2 cellular contexts compared by ENCODE assay signal in the genomic region with DNA sequence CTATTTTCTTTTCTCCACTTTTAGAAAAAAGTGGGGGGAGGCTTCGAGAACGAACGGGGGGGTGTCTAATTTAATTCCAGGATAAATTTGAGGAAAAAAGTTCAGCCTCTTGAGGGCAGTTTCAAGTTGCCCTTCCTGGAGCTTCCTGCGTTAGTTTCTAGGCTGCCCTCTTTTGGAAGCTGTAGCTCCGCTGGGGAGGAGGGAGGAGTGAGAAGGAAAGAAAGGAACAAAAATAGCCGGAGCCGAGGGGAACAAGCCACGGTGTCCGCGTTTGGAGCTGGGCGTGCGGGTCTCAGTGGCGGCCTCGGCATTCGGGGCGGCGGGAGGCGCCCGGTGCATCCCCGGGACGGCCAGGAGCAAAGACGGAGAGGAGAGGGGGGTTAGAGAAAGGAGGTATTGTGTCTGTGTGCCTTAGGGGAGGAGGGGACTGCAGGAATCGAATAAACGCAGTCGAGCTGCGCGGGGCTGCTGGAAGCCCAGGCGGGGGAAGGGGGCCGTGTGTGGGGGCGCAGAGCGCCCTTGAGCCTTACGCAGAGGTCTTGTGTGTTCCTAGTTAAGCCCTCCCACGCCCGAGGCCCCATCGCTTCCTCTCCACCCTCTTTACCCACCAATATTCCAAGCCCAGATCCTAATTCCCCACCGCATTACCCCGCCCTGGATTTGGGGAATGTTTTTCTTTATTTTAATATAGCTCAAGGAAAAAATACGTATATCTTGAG.
A peak's percentile ranks its signal among the peaks of the same experiment; 100 is the strongest.
TF ChIP-seq lines count a peak whose summit lies in the region.

No MANE protein-coding gene starts in this region.

TF ChIP-seq in SK-N-SH, 30 proteins besides CTCF, POLR2A, EP300 and RAD21 (continues in another document):
- TF ChIP-seq, protein P1, sequence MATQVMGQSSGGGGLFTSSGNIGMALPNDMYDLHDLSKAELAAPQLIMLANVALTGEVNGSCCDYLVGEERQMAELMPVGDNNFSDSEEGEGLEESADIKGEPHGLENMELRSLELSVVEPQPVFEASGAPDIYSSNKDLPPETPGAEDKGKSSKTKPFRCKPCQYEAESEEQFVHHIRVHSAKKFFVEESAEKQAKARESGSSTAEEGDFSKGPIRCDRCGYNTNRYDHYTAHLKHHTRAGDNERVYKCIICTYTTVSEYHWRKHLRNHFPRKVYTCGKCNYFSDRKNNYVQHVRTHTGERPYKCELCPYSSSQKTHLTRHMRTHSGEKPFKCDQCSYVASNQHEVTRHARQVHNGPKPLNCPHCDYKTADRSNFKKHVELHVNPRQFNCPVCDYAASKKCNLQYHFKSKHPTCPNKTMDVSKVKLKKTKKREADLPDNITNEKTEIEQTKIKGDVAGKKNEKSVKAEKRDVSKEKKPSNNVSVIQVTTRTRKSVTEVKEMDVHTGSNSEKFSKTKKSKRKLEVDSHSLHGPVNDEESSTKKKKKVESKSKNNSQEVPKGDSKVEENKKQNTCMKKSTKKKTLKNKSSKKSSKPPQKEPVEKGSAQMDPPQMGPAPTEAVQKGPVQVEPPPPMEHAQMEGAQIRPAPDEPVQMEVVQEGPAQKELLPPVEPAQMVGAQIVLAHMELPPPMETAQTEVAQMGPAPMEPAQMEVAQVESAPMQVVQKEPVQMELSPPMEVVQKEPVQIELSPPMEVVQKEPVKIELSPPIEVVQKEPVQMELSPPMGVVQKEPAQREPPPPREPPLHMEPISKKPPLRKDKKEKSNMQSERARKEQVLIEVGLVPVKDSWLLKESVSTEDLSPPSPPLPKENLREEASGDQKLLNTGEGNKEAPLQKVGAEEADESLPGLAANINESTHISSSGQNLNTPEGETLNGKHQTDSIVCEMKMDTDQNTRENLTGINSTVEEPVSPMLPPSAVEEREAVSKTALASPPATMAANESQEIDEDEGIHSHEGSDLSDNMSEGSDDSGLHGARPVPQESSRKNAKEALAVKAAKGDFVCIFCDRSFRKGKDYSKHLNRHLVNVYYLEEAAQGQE (IDR thresholded peaks at IDR 0.05; ENCODE audit: low read depth, low read length), result peak; percentile 78
- peak; percentile 88 for TF ChIP-seq TAF1 (IDR thresholded peaks at IDR 0.05; ENCODE audit: borderline replicate concordance, low read depth, low read length)
- peak; percentile 87 for TF ChIP-seq CHD2 (IDR thresholded peaks at IDR 0.05; ENCODE audit: low read length, partially characterized antibody)
- TF ChIP-seq RCOR1 (IDR thresholded peaks at IDR 0.05; ENCODE audit: low read length), result peak; percentile 57; the same call in 1 of the 2 replicates
- TF ChIP-seq NFIC (IDR thresholded peaks at IDR 0.05; ENCODE audit: borderline replicate concordance), result peak; percentile 53
- TF ChIP-seq, protein P2, sequence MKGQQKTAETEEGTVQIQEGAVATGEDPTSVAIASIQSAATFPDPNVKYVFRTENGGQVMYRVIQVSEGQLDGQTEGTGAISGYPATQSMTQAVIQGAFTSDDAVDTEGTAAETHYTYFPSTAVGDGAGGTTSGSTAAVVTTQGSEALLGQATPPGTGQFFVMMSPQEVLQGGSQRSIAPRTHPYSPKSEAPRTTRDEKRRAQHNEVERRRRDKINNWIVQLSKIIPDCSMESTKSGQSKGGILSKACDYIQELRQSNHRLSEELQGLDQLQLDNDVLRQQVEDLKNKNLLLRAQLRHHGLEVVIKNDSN (IDR thresholded peaks at IDR 0.05; ENCODE audit: borderline replicate concordance, low read depth), result peak; percentile 64; the same call in 1 of the 2 replicates
- TF ChIP-seq ELF1 (IDR thresholded peaks at IDR 0.05), result peak; percentile 59; the same call in 1 of the 2 replicates
- TF ChIP-seq NRF1 (IDR thresholded peaks at IDR 0.05; ENCODE audit: low read depth, low read length), result 0 out of 2 replicates have a peak, but pooled peaks have one; percentile 48
- peak; percentile 41 for TF ChIP-seq GABPA (IDR thresholded peaks at IDR 0.05; ENCODE audit: low read depth)
- TF ChIP-seq SMC3 (IDR thresholded peaks at IDR 0.05; ENCODE audit: low read depth, low read length), result no peak
- TF ChIP-seq, protein P3, sequence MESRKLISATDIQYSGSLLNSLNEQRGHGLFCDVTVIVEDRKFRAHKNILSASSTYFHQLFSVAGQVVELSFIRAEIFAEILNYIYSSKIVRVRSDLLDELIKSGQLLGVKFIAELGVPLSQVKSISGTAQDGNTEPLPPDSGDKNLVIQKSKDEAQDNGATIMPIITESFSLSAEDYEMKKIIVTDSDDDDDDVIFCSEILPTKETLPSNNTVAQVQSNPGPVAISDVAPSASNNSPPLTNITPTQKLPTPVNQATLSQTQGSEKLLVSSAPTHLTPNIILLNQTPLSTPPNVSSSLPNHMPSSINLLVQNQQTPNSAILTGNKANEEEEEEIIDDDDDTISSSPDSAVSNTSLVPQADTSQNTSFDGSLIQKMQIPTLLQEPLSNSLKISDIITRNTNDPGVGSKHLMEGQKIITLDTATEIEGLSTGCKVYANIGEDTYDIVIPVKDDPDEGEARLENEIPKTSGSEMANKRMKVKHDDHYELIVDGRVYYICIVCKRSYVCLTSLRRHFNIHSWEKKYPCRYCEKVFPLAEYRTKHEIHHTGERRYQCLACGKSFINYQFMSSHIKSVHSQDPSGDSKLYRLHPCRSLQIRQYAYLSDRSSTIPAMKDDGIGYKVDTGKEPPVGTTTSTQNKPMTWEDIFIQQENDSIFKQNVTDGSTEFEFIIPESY (IDR thresholded peaks at IDR 0.05; ENCODE audit: borderline replicate concordance, low read depth), result peak; percentile 29; the same call in 1 of the 2 replicates
- peak; percentile 30; the same call in 1 of the 2 replicates for TF ChIP-seq SIN3A (IDR thresholded peaks at IDR 0.05; ENCODE audit: borderline replicate concordance, low read depth, low read length)
- TF ChIP-seq MXI1 (IDR thresholded peaks at IDR 0.05; ENCODE audit: low read depth, low read length), result peak; percentile 61
- TF ChIP-seq EZH2phosphoT487 (IDR thresholded peaks at IDR 0.05; ENCODE audit: borderline replicate concordance, low read depth), result no peak
- no peak; the same call in 1 of the 2 replicates for TF ChIP-seq JUND (IDR thresholded peaks at IDR 0.05)
- peak; percentile 64 for TF ChIP-seq TCF12 (IDR thresholded peaks at IDR 0.05)
- TF ChIP-seq MAX (IDR thresholded peaks at IDR 0.05; ENCODE audit: low read depth), result no peak
- TF ChIP-seq USF2 (IDR thresholded peaks at IDR 0.05; ENCODE audit: borderline replicate concordance, low read depth, low read length), result no peak
- peak; percentile 61; the same call in 1 of the 2 replicates for TF ChIP-seq FOXJ3 (CRISPR knock-in tag; IDR thresholded peaks at IDR 0.05)

TF ChIP-seq in H1, 55 proteins besides CTCF, POLR2A, EP300 and RAD21 (continues in another document):
- TF ChIP-seq GABPA (IDR thresholded peaks at IDR 0.05; ENCODE audit: borderline replicate concordance, insufficient read depth, low read length), result 0 out of 2 replicates have a peak, but pooled peaks have one; percentile 38
- no peak for TF ChIP-seq NRF1 (IDR thresholded peaks at IDR 0.05; ENCODE audit: low read depth, low read length)
- no peak for TF ChIP-seq SAP30 (IDR thresholded peaks at IDR 0.05; ENCODE audit: insufficient read depth, insufficient replicate concordance, low read length)
- no peak for TF ChIP-seq FOSL1 (IDR thresholded peaks at IDR 0.05; ENCODE audit: insufficient read depth, low read depth, low read length)
- peak; percentile 75; the same call in 1 of the 2 replicates for TF ChIP-seq EGR1 (IDR thresholded peaks at IDR 0.05; ENCODE audit: borderline replicate concordance, low read depth, low read length)
- TF ChIP-seq YY1 (IDR thresholded peaks at IDR 0.05; ENCODE audit: low read depth, low read length), result peak; percentile 74; the same call in 1 of the 2 replicates
- peak; percentile 56; the same call in 1 of the 2 replicates for TF ChIP-seq TBP (IDR thresholded peaks at IDR 0.05; ENCODE audit: low read depth, low read length)
- TF ChIP-seq SRF (IDR thresholded peaks at IDR 0.05; ENCODE audit: low read depth, low read length), result no peak
- TF ChIP-seq SP1 (IDR thresholded peaks at IDR 0.05; ENCODE audit: low read depth, low read length), result peak; percentile 68
- TF ChIP-seq JUN (IDR thresholded peaks at IDR 0.05; ENCODE audit: low read depth, low read length), result no peak
- TF ChIP-seq EZH2 (IDR thresholded peaks at IDR 0.05; ENCODE audit: low read depth, low read length, severe bottlenecking), result no peak
- TF ChIP-seq GTF2F1 (IDR thresholded peaks at IDR 0.05; ENCODE audit: borderline replicate concordance, low read depth, low read length), result no peak
- TF ChIP-seq NANOG (IDR thresholded peaks at IDR 0.05; ENCODE audit: insufficient read depth, low read depth, low read length, poor library complexity, severe bottlenecking), result no peak
- TF ChIP-seq BRCA1 (IDR thresholded peaks at IDR 0.05; ENCODE audit: low read depth, low read length), result no peak
- TF ChIP-seq HDAC2 (IDR thresholded peaks at IDR 0.05; ENCODE audit: borderline replicate concordance in 1 of 2, low read depth in 2 of 2, low read length in 2 of 2), result no peak
- TF ChIP-seq BACH1 (IDR thresholded peaks at IDR 0.05; ENCODE audit: low read length), result no peak
- TF ChIP-seq BCL11A (IDR thresholded peaks at IDR 0.05; ENCODE audit: low read depth in 2 of 2, low read length in 2 of 2), result no peak
- TF ChIP-seq CEBPB (IDR thresholded peaks at IDR 0.05; ENCODE audit: low read depth, low read length), result no peak
- TF ChIP-seq CHD1 (IDR thresholded peaks at IDR 0.05; ENCODE audit: low read depth, low read length), result no peak
- TF ChIP-seq SIN3A (conservative IDR thresholded peaks at IDR 0.05 in 1 of 2, IDR thresholded peaks at IDR 0.05 in 1 of 2; ENCODE audit: low read depth in 1 of 2, low read length in 2 of 2), result peak in 1 of 2 experiments; percentile 53; a peak in 1 of 4 replicates
- TF ChIP-seq ATF2 (IDR thresholded peaks at IDR 0.05; ENCODE audit: low read length), result no peak; the same call in 1 of the 2 replicates
- no peak for TF ChIP-seq CTBP2 (IDR thresholded peaks at IDR 0.05; ENCODE audit: borderline replicate concordance, insufficient read depth, insufficient read length, low read length)
- no peak for TF ChIP-seq TEAD4 (IDR thresholded peaks at IDR 0.05; ENCODE audit: low read depth, low read length)
- TF ChIP-seq CBX8 (IDR thresholded peaks at IDR 0.05; ENCODE audit: borderline replicate concordance, low read depth, low read length), result no peak
- TF ChIP-seq CBX5 (IDR thresholded peaks at IDR 0.05; ENCODE audit: low read depth, low read length), result no peak
- peak; percentile 57; the same call in 1 of the 2 replicates for TF ChIP-seq POLR2AphosphoS5 (IDR thresholded peaks at IDR 0.05; ENCODE audit: low read depth, low read length)
- TF ChIP-seq RXRA (IDR thresholded peaks at IDR 0.05; ENCODE audit: insufficient read depth, low read depth, low read length), result no peak
- TF ChIP-seq TAF7 (optimal IDR thresholded peaks at IDR 0.05; ENCODE audit: borderline replicate concordance, low read depth, low read length), result peak; percentile 76
- no peak for TF ChIP-seq RNF2 (IDR thresholded peaks at IDR 0.05; ENCODE audit: borderline replicate concordance, low read depth, low read length, missing control alignments, poor library complexity, severe bottlenecking)
- TF ChIP-seq TAF1 (IDR thresholded peaks at IDR 0.05; ENCODE audit: low read depth, low read length), result peak; percentile 70
- no peak for TF ChIP-seq SIRT6 (IDR thresholded peaks at IDR 0.05; ENCODE audit: low read length)
- 0 out of 2 replicates have a peak, but pooled peaks have one; percentile 29 for TF ChIP-seq KDM1A (IDR thresholded peaks at IDR 0.05; ENCODE audit: borderline replicate concordance, low read length)
- peak; percentile 98 for TF ChIP-seq SP4 (IDR thresholded peaks at IDR 0.05; ENCODE audit: low read length)
- TF ChIP-seq TCF12 (IDR thresholded peaks at IDR 0.05; ENCODE audit: low read depth, low read length), result no peak
- no peak for TF ChIP-seq SUZ12 (IDR thresholded peaks at IDR 0.05; ENCODE audit: low read length)
- TF ChIP-seq ASH2L (IDR thresholded peaks at IDR 0.05; ENCODE audit: low read length), result no peak
- no peak for TF ChIP-seq POU5F1 (IDR thresholded peaks at IDR 0.05; ENCODE audit: low read depth, low read length)
- TF ChIP-seq HDAC6 (IDR thresholded peaks at IDR 0.05; ENCODE audit: low read depth, low read length), result no peak
- 0 out of 2 replicates have a peak, but pooled peaks have one; percentile 17 for TF ChIP-seq PHF8 (conservative IDR thresholded peaks at IDR 0.05; ENCODE audit: low read depth, low read length)
- no peak for TF ChIP-seq RFX5 (IDR thresholded peaks at IDR 0.05; ENCODE audit: borderline replicate concordance, low read depth, low read length)
- no peak; the same call in 1 of the 2 replicates for TF ChIP-seq MAFK (IDR thresholded peaks at IDR 0.05; ENCODE audit: low read depth, low read length)
- no peak for TF ChIP-seq USF2 (IDR thresholded peaks at IDR 0.05; ENCODE audit: low read length)
- no peak for TF ChIP-seq JUND (IDR thresholded peaks at IDR 0.05; ENCODE audit: low read length)
- TF ChIP-seq ZNF274 (IDR thresholded peaks at IDR 0.05; ENCODE audit: borderline replicate concordance, extremely low read depth, low read length), result no peak
- TF ChIP-seq SIX5 (IDR thresholded peaks at IDR 0.05; ENCODE audit: low read depth, low read length), result no peak
- TF ChIP-seq SP2 (IDR thresholded peaks at IDR 0.05; ENCODE audit: low read length), result no peak; the same call in 1 of the 2 replicates
- TF ChIP-seq MAX (IDR thresholded peaks at IDR 0.05), result no peak; the same call in 1 of the 2 replicates
- TF ChIP-seq KDM4A (IDR thresholded peaks at IDR 0.05; ENCODE audit: low read depth, low read length, severe bottlenecking), result no peak
- TF ChIP-seq, protein P4, sequence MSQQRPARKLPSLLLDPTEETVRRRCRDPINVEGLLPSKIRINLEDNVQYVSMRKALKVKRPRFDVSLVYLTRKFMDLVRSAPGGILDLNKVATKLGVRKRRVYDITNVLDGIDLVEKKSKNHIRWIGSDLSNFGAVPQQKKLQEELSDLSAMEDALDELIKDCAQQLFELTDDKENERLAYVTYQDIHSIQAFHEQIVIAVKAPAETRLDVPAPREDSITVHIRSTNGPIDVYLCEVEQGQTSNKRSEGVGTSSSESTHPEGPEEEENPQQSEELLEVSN (IDR thresholded peaks at IDR 0.05), result no peak
